Comparison of ENCODE assay signal across 20 cellular contexts in the genomic region with DNA sequence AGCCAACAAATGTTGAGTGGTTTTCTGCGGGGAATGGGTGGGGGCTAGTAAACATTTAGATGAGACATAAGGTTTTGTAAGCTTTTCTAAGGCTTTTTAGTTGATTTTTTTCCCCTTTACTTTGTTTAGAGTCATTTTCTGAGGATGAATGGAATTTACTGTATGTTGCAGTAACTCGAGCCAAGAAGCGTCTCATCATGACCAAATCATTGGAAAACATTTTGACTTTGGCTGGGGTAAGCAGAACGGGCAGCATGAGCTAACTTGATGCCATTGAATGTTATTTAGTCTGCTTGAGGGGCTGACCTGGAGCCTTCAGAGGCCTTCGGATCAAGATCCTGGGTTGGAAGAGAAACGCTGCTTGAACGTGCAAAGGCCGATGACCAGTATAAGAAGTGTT. TPM values are rescaled to one million over a fixed set of nuclear protein-coding genes. Genes with fewer than 3 reads are reported as not detected.
DNase-seq lines count a peak whose midpoint lies in the region; TF ChIP-seq lines count a peak whose summit lies in the region.
"Had no signal": no experiment of that assay in that cellular context is flagged by ENCODE, and none has a peak within 500 bp of the region (broad histone marks: within the 10 kb centered on the region; RNA-seq: fewer than 3 reads in every experiment).

No MANE protein-coding gene starts in this region.

- DNase-seq in G401 (ENCODE audit: low spot score) (peak; percentile 27), ascending aorta (ENCODE audit: low spot score in 2 of 2) (no peak), fibroblast of pulmonary artery (ENCODE audit: low read depth) (peak; percentile 31), stromal cell of bone marrow (ENCODE audit: low read depth) (peak; percentile 81), kidney glomerular epithelial cell (lab: John Stamatoyannopoulos, UW) (no peak), HEK293T (ENCODE audit: extremely low spot score) (no peak), SJCRH30 (no peak), cerebellum (ENCODE audit: low spot score) (no peak)
- DNase-seq: activated CD4-positive, alpha-beta T cell treated with anti-CD3 and anti-CD28 coated beads, Interleukin-2, amount 50 U/mL, for 48 hours; activated naive CD4-positive, alpha-beta T cell treated with anti-CD3 and anti-CD28 coated beads for 36 hours; activated T-cell treated with anti-CD3 and anti-CD28 coated beads for 4 hours; Calu3; dermis blood vessel endothelial cell; midbrain; NCI-H1417 treated with DMSO at 0.1 percent for 48 hours; SHP77; WERI-Rb-1 had no signal

- H3K9me3 ChIP-seq in ascending aorta (no peaks in the 10 kb centered on the region), SJCRH30 (replicated peaks) (no peaks in the 10 kb centered on the region)
- H3K9me3 ChIP-seq: BLaER1 treated with 17β-estradiol and CSF1 and Interleukin-3, amounts not matched to agents 10 nM and 100 nM; HAP-1 had no signal

- peak overlapping the region; percentile 70 to 85 for H3K27ac ChIP-seq in ascending aorta
- H3K27ac ChIP-seq in SJCRH30 = no peak overlapping the region
- H3K27ac ChIP-seq: BLaER1 treated with 17β-estradiol and CSF1 and Interleukin-3, amounts not matched to agents 10 nM and 100 nM; WERI-Rb-1 had no signal

- H3K27me3 ChIP-seq in ascending aorta (no peaks in the 10 kb centered on the region), SJCRH30 (no peaks in the 10 kb centered on the region)
- H3K27me3 ChIP-seq: BLaER1 treated with 17β-estradiol and CSF1 and Interleukin-3, amounts not matched to agents 10 nM and 100 nM had no signal

- CTCF ChIA-PET in HEK293T (lab: Yijun Ruan, JAX) = no interaction called here

- H3K4me3 ChIP-seq in ascending aorta (no peak overlapping the region), fibroblast of pulmonary artery (replicated peaks; ENCODE audit: low read depth, low read length) (no peak overlapping the region), SJCRH30 (no peak overlapping the region)
- H3K4me3 ChIP-seq: BLaER1 treated with 17β-estradiol and CSF1 and Interleukin-3, amounts not matched to agents 10 nM and 100 nM; HAP-1 had no signal

- TF ChIP-seq CTCF in ascending aorta (IDR thresholded peaks at IDR 0.05) = no peak
- no peak for TF ChIP-seq CTCF in fibroblast of pulmonary artery (IDR thresholded peaks at IDR 0.05; ENCODE audit: low read length, missing control alignments)

- H3K4me1 ChIP-seq in ascending aorta = peaks cover 0 to 10% of the 10 kb centered on the region in 2 donors
- no peaks in the 10 kb centered on the region for H3K4me1 ChIP-seq in SJCRH30
- H3K4me1 ChIP-seq: BLaER1 treated with 17β-estradiol and CSF1 and Interleukin-3, amounts not matched to agents 10 nM and 100 nM; HAP-1 had no signal

- peaks cover 64 to 87% of the 10 kb centered on the region in 2 donors for H3K36me3 ChIP-seq in ascending aorta
- H3K36me3 ChIP-seq in SJCRH30 = peaks cover 5% of the 10 kb centered on the region
- H3K36me3 ChIP-seq: WERI-Rb-1 had no signal

- POLR2A ChIA-PET in HEK293T (lab: Yijun Ruan, JAX) = no interaction called here

- intact Hi-C loops in ascending aorta (cut with DNase I) = loop anchor here (2.0 kb wide), 2 partner anchors 39 to 51 kb away; a partner anchor contains a TSS

- in situ Hi-C loops in G401 (cut with HindIII; ENCODE audit: low sequenced_read_pairs) = no loop called here

TF ChIP-seq in HEK293T, 16 proteins besides CTCF, POLR2A, EP300 and RAD21:
- TF ChIP-seq LEF1 (IDR thresholded peaks at IDR 0.05; ENCODE audit: borderline replicate concordance) (no peak), CTBP1 (IDR thresholded peaks at IDR 0.05; ENCODE audit: borderline replicate concordance) (no peak), HDGF (IDR thresholded peaks at IDR 0.05; ENCODE audit: borderline replicate concordance) (no peak), FOXA1 (IDR thresholded peaks at IDR 0.05) (no peak), ZNF384 (IDR thresholded peaks at IDR 0.05) (no peak), ARNT (IDR thresholded peaks at IDR 0.05) (no peak), TARDBP (IDR thresholded peaks at IDR 0.05) (no peak), L3MBTL2 (conservative IDR thresholded peaks at IDR 0.05) (no peak), ELF4 (IDR thresholded peaks at IDR 0.05) (no peak), BHLHE40 (IDR thresholded peaks at IDR 0.05; ENCODE audit: borderline replicate concordance) (no peak), FOXM1 (IDR thresholded peaks at IDR 0.05; ENCODE audit: borderline replicate concordance) (no peak)

RNA-seq across cellular contexts. Expression of a gene that starts 37.3 kb away (rescaled TPM):
- 50.2 and 58.7 TPM in 2 replicates for total RNA-seq in G401 (2014; rRNA removed; shearing (Covaris generic))
- total RNA-seq in ascending aorta (43.0 TPM), cerebellum (46.7 TPM)
- 32.8 and 38.4 TPM in 2 replicates for total RNA-seq in SJCRH30 (2014; rRNA removed; shearing (Covaris generic))

RNA-seq across cellular contexts. Expression of a gene that starts 37.6 kb away (rescaled TPM):
- 11.4 and 17.4 TPM in 2 replicates for total RNA-seq in G401 (2014; rRNA removed; shearing (Covaris generic))
- total RNA-seq in ascending aorta (10.4 TPM), cerebellum (15.9 TPM)
- 2.9 and 5.6 TPM in 2 replicates for total RNA-seq in SJCRH30 (2014; rRNA removed; shearing (Covaris generic))

RNA-seq across cellular contexts. Expression of a gene that starts 50.0 kb away (rescaled TPM):
- total RNA-seq in G401 (2014; rRNA removed; shearing (Covaris generic)) = 0.98 TPM in 1 of 2 replicates, not detected in the other
- total RNA-seq in ascending aorta = 24.8 TPM
- not detected in 2 replicates for total RNA-seq in SJCRH30 (2014; rRNA removed; shearing (Covaris generic))
- 0.18 TPM for total RNA-seq in cerebellum
- total RNA-seq: neural crest cell had no signal

Comparison
In these comparisons a context has a peak if more than half of its experiments do, and no peak if none do; other contexts are left out.
1. DNase-seq: peak in G401 (single experiment), fibroblast of pulmonary artery (single experiment) and stromal cell of bone marrow (single experiment); none in ascending aorta (0 of 2), kidney glomerular epithelial cell (single experiment), HEK293T (single experiment), SJCRH30 (0 of 2) and cerebellum (single experiment).
2. RNA of a gene that starts 50.0 kb away (total RNA-seq): 24.8 TPM in ascending aorta (single experiment); 0.18 TPM in cerebellum (single experiment), 0.98 TPM in G401 and not detected in SJCRH30; every median in the first group is over 10 times any median in the second.